Comparison of ENCODE assay signal across 15 cellular contexts in genomic region chr3:45712434-45713110, GRCh38. TPM values are rescaled to one million over a fixed set of nuclear protein-coding genes. Genes with fewer than 3 reads are reported as not detected.
DNase-seq lines count a peak whose midpoint lies in the region; ATAC-seq and TF ChIP-seq lines count a peak whose summit lies in the region.
"Had no signal": no experiment of that assay in that cellular context is flagged by ENCODE, and none has a peak within 500 bp of the region (broad histone marks: within the 10 kb centered on the region; RNA-seq: fewer than 3 reads in every experiment).

No MANE protein-coding gene starts in this region.

- no peaks in the 10 kb centered on the region for H4K20me1 ChIP-seq in neural progenitor cell (ENCODE audit: low read depth)

- no peaks in the 10 kb centered on the region for H3K27me3 ChIP-seq in CD4-positive, alpha-beta T cell (ENCODE audit: control insufficient read depth, insufficient read depth, low read length)
- H3K27me3 ChIP-seq in adipocyte (replicated peaks; ENCODE audit: control insufficient read depth, insufficient read depth, low read length) = no peaks in the 10 kb centered on the region
- no peaks in the 10 kb centered on the region for H3K27me3 ChIP-seq in neural progenitor cell
- H3K27me3 ChIP-seq: heart left ventricle, tibial nerve had no signal

- no peak for DNase-seq in CD4-positive, alpha-beta T cell
- DNase-seq in ELF-1 (ENCODE audit: low read depth, low spot score) (peak; percentile 11), adipocyte (ENCODE audit: low read depth) (peak; percentile 26), non-pigmented ciliary epithelial cell (ENCODE audit: low read depth) (peak; percentile 42), neural progenitor cell (ENCODE audit: low spot score) (no peak), T-helper 1 cell (no peak)
- DNase-seq: activated naive CD4-positive, alpha-beta T cell treated with anti-CD3 and anti-CD28 coated beads, Interleukin-2, amount 50 U/mL, for 16 hours; heart left ventricle; kidney; NCI-H1436 treated with DMSO at 0.1 percent for 48 hours; NK-92 treated with Interleukin-12 subunit alpha and Interleukin-12 subunit beta, amount 100 ng/mL, for 24 hours; RPMI8226 had no signal

- no peak for ATAC-seq in CD4-positive, alpha-beta T cell (ENCODE audit: poor library complexity)
- ATAC-seq in HG03520 (IDR thresholded peaks at IDR 0.05; ENCODE audit: unreplicated experiment) = no peak
- ATAC-seq: GM12878, heart left ventricle had no signal

- no peak overlapping the region for H3K4me2 ChIP-seq in neural progenitor cell

- H3K9me3 Mint-ChIP-seq in CD4-positive, alpha-beta T cell = no peaks in the 10 kb centered on the region
- no peaks in the 10 kb centered on the region for H3K9me3 Mint-ChIP-seq in neural progenitor cell

- POLR2A ChIA-PET in CD4-positive, alpha-beta T cell (lab: Charles Lee) = no interaction called here

- no peaks in the 10 kb centered on the region for H3F3A ChIP-seq in neural progenitor cell (ENCODE audit: low read depth)

- no peak overlapping the region for H3K9ac ChIP-seq in adipocyte (ENCODE audit: low read length)
- no peak overlapping the region for H3K9ac ChIP-seq in neural progenitor cell

- peaks cover 84% of the 10 kb centered on the region for H3K36me3 Mint-ChIP-seq in CD4-positive, alpha-beta T cell (ENCODE audit: low read depth)
- H3K36me3 Mint-ChIP-seq in neural progenitor cell = peaks cover 25% of the 10 kb centered on the region

- no peaks in the 10 kb centered on the region for H3K79me2 ChIP-seq in neural progenitor cell (ENCODE audit: low read depth)

- H3K4me3 ChIP-seq in adipocyte (ENCODE audit: low read length) = no peak overlapping the region
- no peak overlapping the region for H3K4me3 ChIP-seq in neural progenitor cell
- H3K4me3 ChIP-seq: GM12878, heart left ventricle, tibial nerve had no signal

- H3K27ac ChIP-seq in CD4-positive, alpha-beta T cell (ENCODE audit: low read depth, low read length) = no peak overlapping the region
- H3K27ac ChIP-seq in neural progenitor cell = no peak overlapping the region
- H3K27ac ChIP-seq: heart left ventricle, tibial nerve had no signal

- peaks cover 8% of the 10 kb centered on the region for H3K4me1 Mint-ChIP-seq in CD4-positive, alpha-beta T cell (ENCODE audit: low read depth)
- H3K4me1 Mint-ChIP-seq in neural progenitor cell = no peaks in the 10 kb centered on the region

- intact Hi-C loops in CD4-positive, alpha-beta T cell (cut with DNase I, micrococcal nuclease) = no loop called here

- no peak for TF ChIP-seq CTCF in CD4-positive, alpha-beta T cell (IDR thresholded peaks at IDR 0.05)
- no peak for TF ChIP-seq CTCF in neural progenitor cell (IDR thresholded peaks at IDR 0.05)

- CTCF ChIA-PET in CD4-positive, alpha-beta T cell (lab: Charles Lee) = interaction anchor here (0.6 to 1.2 kb wide), 3 partner anchors 8 to 355 kb away, joined by 3 to 4 read pairs (median 4); no protein-coding TSS in a partner anchor

- H3K36me3 ChIP-seq in adipocyte (ENCODE audit: control insufficient read depth, insufficient read depth, low read length, severe bottlenecking) (peaks cover 90% of the 10 kb centered on the region), neural progenitor cell (peaks cover 3% of the 10 kb centered on the region)

- no peak overlapping the region for H2AFZ ChIP-seq in neural progenitor cell (replicated peaks)

- H3K4me3 Mint-ChIP-seq in CD4-positive, alpha-beta T cell = no peak overlapping the region
- H3K4me3 Mint-ChIP-seq in neural progenitor cell = no peak overlapping the region

- no peaks in the 10 kb centered on the region for H3K9me3 ChIP-seq in CD4-positive, alpha-beta T cell (ENCODE audit: control insufficient read depth, low read length)
- no peaks in the 10 kb centered on the region for H3K9me3 ChIP-seq in adipocyte (ENCODE audit: control insufficient read depth, low read length)
- H3K9me3 ChIP-seq in neural progenitor cell (ENCODE audit: low read depth) = no peaks in the 10 kb centered on the region
- H3K9me3 ChIP-seq: heart left ventricle, tibial nerve had no signal

- peak overlapping the region; percentile 27 for H3K27ac Mint-ChIP-seq in CD4-positive, alpha-beta T cell
- H3K27ac Mint-ChIP-seq in neural progenitor cell = no peak overlapping the region

- no peaks in the 10 kb centered on the region for H3K4me1 ChIP-seq in adipocyte (ENCODE audit: control insufficient read depth, insufficient read depth, low read length)
- no peaks in the 10 kb centered on the region for H3K4me1 ChIP-seq in neural progenitor cell
- H3K4me1 ChIP-seq: tibial nerve had no signal

- no peaks in the 10 kb centered on the region for H3K27me3 Mint-ChIP-seq in CD4-positive, alpha-beta T cell
- H3K27me3 Mint-ChIP-seq in neural progenitor cell (ENCODE audit: insufficient read depth, low read depth) = no peaks in the 10 kb centered on the region

RNA-seq across cellular contexts. Expression of gene SACM1L, which starts 23.4 kb away (rescaled TPM):
- total RNA-seq in CD4-positive, alpha-beta T cell = 10 to 100 TPM; 41.9 to 44.3 TPM
- 46.7 and 61.8 TPM in 2 replicates for total RNA-seq in neural progenitor cell (ENCODE audit: low replicate concordance)

Comparison
In these comparisons a context has a peak if more than half of its experiments do, and no peak if none do; other contexts are left out.
1. DNase-seq: peak in ELF-1 (single experiment), adipocyte (single experiment) and non-pigmented ciliary epithelial cell (single experiment); none in CD4-positive, alpha-beta T cell (0 of 10), neural progenitor cell (single experiment) and T-helper 1 cell (0 of 5).